ENCODE assay signal across 15 cellular contexts in genomic region chr16:11869657-11870228, GRCh38.
"Had no signal": no experiment of that assay in that cellular context is flagged by ENCODE, and none has a peak within 500 bp of the region (broad histone marks: within the 10 kb centered on the region; RNA-seq: fewer than 3 reads in every experiment).

No MANE protein-coding gene starts in this region.

- H3K27me3 ChIP-seq: esophagus muscularis mucosa, pancreas, transverse colon, vagina had no signal

- DNase-seq: activated CD4-positive, alpha-beta T cell treated with anti-CD3 and anti-CD28 coated beads for 48 hours; activated CD8-positive, alpha-beta memory T cell treated with anti-CD3 and anti-CD28 coated beads for 24 hours; activated naive CD4-positive, alpha-beta T cell treated with Interleukin-2 at 50 U/mL for 16 hours; kidney glomerular epithelial cell; lower lobe of right lung; pancreas; stimulated activated CD4-positive, alpha-beta T cell treated with anti-CD3 and anti-CD28 coated beads, Interleukin-2, amount 100 ng/mL, for 48 hours; substantia nigra; T-helper 2 cell; transverse colon had no signal

- H3K4me3 ChIP-seq: esophagus muscularis mucosa, lower lobe of right lung, pancreas, transverse colon, vagina had no signal

- H3K4me1 ChIP-seq: pancreas had no signal

- H3K27ac ChIP-seq: esophagus muscularis mucosa, lower lobe of right lung, pancreas, transverse colon, vagina had no signal

- FAIRE-seq: endometrium, pancreas had no signal

- ATAC-seq: lower lobe of right lung; pancreas; stimulated activated memory B cell treated with anti-CD40 and anti-IgM and Interleukin-4, amounts not matched to agents 10 μg/mL and 1 μg/mL and 100 μg/mL, for 72 hours; WTC11 had no signal

- H3K9me3 ChIP-seq: esophagus muscularis mucosa, lower lobe of right lung, pancreas, transverse colon, vagina had no signal
